Comparison of ENCODE assay signal across 1 cellular context in genomic region chr19:46080561-46080960, GRCh38.
TF ChIP-seq lines count a peak whose summit lies in the region.

No MANE protein-coding gene starts in this region.

TF ChIP-seq in SK-N-SH, 30 proteins besides CTCF, POLR2A, EP300 and RAD21 (continued from another document):
- TF ChIP-seq, protein P1, sequence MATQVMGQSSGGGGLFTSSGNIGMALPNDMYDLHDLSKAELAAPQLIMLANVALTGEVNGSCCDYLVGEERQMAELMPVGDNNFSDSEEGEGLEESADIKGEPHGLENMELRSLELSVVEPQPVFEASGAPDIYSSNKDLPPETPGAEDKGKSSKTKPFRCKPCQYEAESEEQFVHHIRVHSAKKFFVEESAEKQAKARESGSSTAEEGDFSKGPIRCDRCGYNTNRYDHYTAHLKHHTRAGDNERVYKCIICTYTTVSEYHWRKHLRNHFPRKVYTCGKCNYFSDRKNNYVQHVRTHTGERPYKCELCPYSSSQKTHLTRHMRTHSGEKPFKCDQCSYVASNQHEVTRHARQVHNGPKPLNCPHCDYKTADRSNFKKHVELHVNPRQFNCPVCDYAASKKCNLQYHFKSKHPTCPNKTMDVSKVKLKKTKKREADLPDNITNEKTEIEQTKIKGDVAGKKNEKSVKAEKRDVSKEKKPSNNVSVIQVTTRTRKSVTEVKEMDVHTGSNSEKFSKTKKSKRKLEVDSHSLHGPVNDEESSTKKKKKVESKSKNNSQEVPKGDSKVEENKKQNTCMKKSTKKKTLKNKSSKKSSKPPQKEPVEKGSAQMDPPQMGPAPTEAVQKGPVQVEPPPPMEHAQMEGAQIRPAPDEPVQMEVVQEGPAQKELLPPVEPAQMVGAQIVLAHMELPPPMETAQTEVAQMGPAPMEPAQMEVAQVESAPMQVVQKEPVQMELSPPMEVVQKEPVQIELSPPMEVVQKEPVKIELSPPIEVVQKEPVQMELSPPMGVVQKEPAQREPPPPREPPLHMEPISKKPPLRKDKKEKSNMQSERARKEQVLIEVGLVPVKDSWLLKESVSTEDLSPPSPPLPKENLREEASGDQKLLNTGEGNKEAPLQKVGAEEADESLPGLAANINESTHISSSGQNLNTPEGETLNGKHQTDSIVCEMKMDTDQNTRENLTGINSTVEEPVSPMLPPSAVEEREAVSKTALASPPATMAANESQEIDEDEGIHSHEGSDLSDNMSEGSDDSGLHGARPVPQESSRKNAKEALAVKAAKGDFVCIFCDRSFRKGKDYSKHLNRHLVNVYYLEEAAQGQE (IDR thresholded peaks at IDR 0.05; ENCODE audit: low read depth, low read length), result peak; percentile 62; the same call in 1 of the 2 replicates
- TF ChIP-seq USF2 (IDR thresholded peaks at IDR 0.05; ENCODE audit: borderline replicate concordance, low read depth, low read length), result no peak
- no peak for TF ChIP-seq EZH2phosphoT487 (IDR thresholded peaks at IDR 0.05; ENCODE audit: borderline replicate concordance, low read depth)
- peak; percentile 70 for TF ChIP-seq POLR2AphosphoS5 (IDR thresholded peaks at IDR 0.05; ENCODE audit: low read depth, low read length)
- TF ChIP-seq JUND (IDR thresholded peaks at IDR 0.05), result peak; percentile 78
- TF ChIP-seq NFIC (IDR thresholded peaks at IDR 0.05; ENCODE audit: borderline replicate concordance), result peak; percentile 96
- TF ChIP-seq, protein P2, sequence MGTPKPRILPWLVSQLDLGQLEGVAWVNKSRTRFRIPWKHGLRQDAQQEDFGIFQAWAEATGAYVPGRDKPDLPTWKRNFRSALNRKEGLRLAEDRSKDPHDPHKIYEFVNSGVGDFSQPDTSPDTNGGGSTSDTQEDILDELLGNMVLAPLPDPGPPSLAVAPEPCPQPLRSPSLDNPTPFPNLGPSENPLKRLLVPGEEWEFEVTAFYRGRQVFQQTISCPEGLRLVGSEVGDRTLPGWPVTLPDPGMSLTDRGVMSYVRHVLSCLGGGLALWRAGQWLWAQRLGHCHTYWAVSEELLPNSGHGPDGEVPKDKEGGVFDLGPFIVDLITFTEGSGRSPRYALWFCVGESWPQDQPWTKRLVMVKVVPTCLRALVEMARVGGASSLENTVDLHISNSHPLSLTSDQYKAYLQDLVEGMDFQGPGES (IDR thresholded peaks at IDR 0.05; ENCODE audit: low read depth, low read length), result no peak
- peak; percentile 51; the same call in 1 of the 2 replicates for TF ChIP-seq RXRA (IDR thresholded peaks at IDR 0.05; ENCODE audit: borderline replicate concordance, low read depth)
- peak; percentile 97 for TF ChIP-seq TCF12 (IDR thresholded peaks at IDR 0.05)
- peak; percentile 69; the same call in 1 of the 2 replicates for TF ChIP-seq FOSL2 (IDR thresholded peaks at IDR 0.05; ENCODE audit: borderline replicate concordance, low read depth)
- TF ChIP-seq, protein P3, sequence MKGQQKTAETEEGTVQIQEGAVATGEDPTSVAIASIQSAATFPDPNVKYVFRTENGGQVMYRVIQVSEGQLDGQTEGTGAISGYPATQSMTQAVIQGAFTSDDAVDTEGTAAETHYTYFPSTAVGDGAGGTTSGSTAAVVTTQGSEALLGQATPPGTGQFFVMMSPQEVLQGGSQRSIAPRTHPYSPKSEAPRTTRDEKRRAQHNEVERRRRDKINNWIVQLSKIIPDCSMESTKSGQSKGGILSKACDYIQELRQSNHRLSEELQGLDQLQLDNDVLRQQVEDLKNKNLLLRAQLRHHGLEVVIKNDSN (IDR thresholded peaks at IDR 0.05; ENCODE audit: borderline replicate concordance, low read depth), result no peak
- TF ChIP-seq TEAD4 (IDR thresholded peaks at IDR 0.05; ENCODE audit: borderline replicate concordance, insufficient read depth), result peak; percentile 93
- TF ChIP-seq CHD2 (IDR thresholded peaks at IDR 0.05; ENCODE audit: low read length, partially characterized antibody), result no peak
TF ChIP-seq in SK-N-SH: peak in this region for 13.
